Comparison of ENCODE assay signal across 1 cellular context in the genomic region with DNA sequence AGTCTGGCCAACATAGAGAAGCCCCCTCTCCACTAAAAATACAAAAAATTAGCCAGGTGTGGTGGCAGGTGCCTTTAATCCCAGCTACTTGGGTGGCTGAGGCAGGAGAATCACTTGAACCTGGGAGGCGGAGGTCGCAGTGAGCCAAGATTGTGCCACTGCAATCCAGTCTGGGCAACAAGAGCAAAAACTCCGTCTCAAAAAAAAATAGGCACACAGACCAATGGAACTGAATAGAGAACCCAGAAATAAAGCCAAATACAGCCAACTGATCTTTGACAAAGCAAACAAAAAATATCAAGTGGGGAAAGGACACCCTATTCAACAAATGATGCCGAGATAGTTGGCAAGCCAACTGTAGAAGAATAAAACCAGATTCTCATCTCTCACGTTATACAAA. TPM values are rescaled to one million over a fixed set of nuclear protein-coding genes. Genes with fewer than 3 reads are reported as not detected.
"Had no signal": no experiment of that assay in that cellular context is flagged by ENCODE, and none has a peak within 500 bp of the region (broad histone marks: within the 10 kb centered on the region; RNA-seq: fewer than 3 reads in every experiment).

No MANE protein-coding gene starts in this region.

RNA-seq across cellular contexts. Expression of a gene that starts 29.7 kb away (rescaled TPM):
- total RNA-seq: lung microvascular endothelial cell had no signal
